Comparison of ENCODE assay signal across 10 cellular contexts in genomic region chr5:40333459-40334241, GRCh38.
DNase-seq lines count a peak whose midpoint lies in the region; ATAC-seq and TF ChIP-seq lines count a peak whose summit lies in the region.
"Had no signal": no experiment of that assay in that cellular context is flagged by ENCODE, and none has a peak within 500 bp of the region (broad histone marks: within the 10 kb centered on the region; RNA-seq: fewer than 3 reads in every experiment).

No MANE protein-coding gene starts in this region.

- H3K36me3 ChIP-seq in transverse colon: no peaks in the 10 kb centered on the region

- H3K4me3 ChIP-seq in transverse colon: no peak overlapping the region

- no peaks in the 10 kb centered on the region for H3K9me3 ChIP-seq in transverse colon

- TF ChIP-seq EP300 in transverse colon (IDR thresholded peaks at IDR 0.05; ENCODE audit: low read depth): no peak

- WGBS in transverse colon (ENCODE audit: low coverage in 1 of 2), 2 donors: 73 to 77% methylated on average over 4 of the region's 4 CpGs

- no peak overlapping the region for H3K4me3 Mint-ChIP-seq in activated naive CD8-positive, alpha-beta T cell treated with anti-CD3 and anti-CD28 coated beads, Interleukin-2, amount 10 ng/mL, durations not matched to agents 7 days and 5 days
- H3K4me3 Mint-ChIP-seq: dendritic cell treated with granulocyte-macrophage colony-stimulating factor and Interleukin-4, amounts not matched to agents 40 ng/mL and 50 ng/mL, for 4 days; naive B cell had no signal

- no peaks in the 10 kb centered on the region for H3K27me3 ChIP-seq in transverse colon

- ATAC-seq in GM18858 (IDR thresholded peaks at IDR 0.05; ENCODE audit: unreplicated experiment): peak; percentile 42
- peak; percentile 80 for ATAC-seq in HG02678 (IDR thresholded peaks at IDR 0.05; ENCODE audit: unreplicated experiment)
- peak; percentile 52 for ATAC-seq in activated naive CD8-positive, alpha-beta T cell treated with anti-CD3 and anti-CD28 coated beads, Interleukin-2, amount 10 ng/mL, durations not matched to agents 7 days and 5 days (ENCODE audit: low read depth)
- no peak for ATAC-seq in HG03039 (IDR thresholded peaks at IDR 0.05; ENCODE audit: unreplicated experiment)
- ATAC-seq in omental fat pad (ENCODE audit: low FRiP score): no peak

- H3K36me3 Mint-ChIP-seq in activated naive CD8-positive, alpha-beta T cell treated with anti-CD3 and anti-CD28 coated beads, Interleukin-2, amount 10 ng/mL, durations not matched to agents 7 days and 5 days: peaks cover 13% of the 10 kb centered on the region

- TF ChIP-seq POLR2A in transverse colon (IDR thresholded peaks at IDR 0.05): no peak

- H3K4me1 ChIP-seq in transverse colon: no peaks in the 10 kb centered on the region

- peaks cover 10% of the 10 kb centered on the region for H3K4me1 Mint-ChIP-seq in activated naive CD8-positive, alpha-beta T cell treated with anti-CD3 and anti-CD28 coated beads, Interleukin-2, amount 10 ng/mL, durations not matched to agents 7 days and 5 days
- H3K4me1 Mint-ChIP-seq: naive B cell had no signal

- POLR2A ChIA-PET in activated naive CD8-positive, alpha-beta T cell treated with anti-CD3 and anti-CD28 coated beads, Interleukin-2, amount 10 ng/mL, durations not matched to agents 7 days and 5 days (lab: Charles Lee): no interaction called here

- H3K9me3 Mint-ChIP-seq in activated naive CD8-positive, alpha-beta T cell treated with anti-CD3 and anti-CD28 coated beads, Interleukin-2, amount 10 ng/mL, durations not matched to agents 7 days and 5 days: peaks cover 8% of the 10 kb centered on the region
- H3K9me3 Mint-ChIP-seq: dendritic cell treated with granulocyte-macrophage colony-stimulating factor and Interleukin-4, amounts not matched to agents 40 ng/mL and 50 ng/mL, for 4 days had no signal

- no peak for DNase-seq in activated naive CD8-positive, alpha-beta T cell treated with anti-CD3 and anti-CD28 coated beads, Interleukin-2, amount 10 ng/mL, durations not matched to agents 7 days and 5 days
- DNase-seq in myocyte (ENCODE audit: low read depth): peak; percentile 29
- DNase-seq in omental fat pad (ENCODE audit: low spot score): no peak
- no peak for DNase-seq in transverse colon
- DNase-seq: Kasumi-1, naive B cell had no signal

- no peak overlapping the region for H3K27ac ChIP-seq in transverse colon

- H3K27ac Mint-ChIP-seq in activated naive CD8-positive, alpha-beta T cell treated with anti-CD3 and anti-CD28 coated beads, Interleukin-2, amount 10 ng/mL, durations not matched to agents 7 days and 5 days: no peak overlapping the region
- H3K27ac Mint-ChIP-seq: dendritic cell treated with granulocyte-macrophage colony-stimulating factor and Interleukin-4, amounts not matched to agents 40 ng/mL and 50 ng/mL, for 4 days; naive B cell had no signal

- no peaks in the 10 kb centered on the region for H3K27me3 Mint-ChIP-seq in activated naive CD8-positive, alpha-beta T cell treated with anti-CD3 and anti-CD28 coated beads, Interleukin-2, amount 10 ng/mL, durations not matched to agents 7 days and 5 days
- H3K27me3 Mint-ChIP-seq: dendritic cell treated with granulocyte-macrophage colony-stimulating factor and Interleukin-4, amounts not matched to agents 40 ng/mL and 50 ng/mL, for 4 days had no signal

- in situ Hi-C loops in transverse colon (cut with MboI; ENCODE audit: low pct_ligation_motif_present in 1 of 4, low pct_unique_long_range_greater_than_20kb in 1 of 4, low sequenced_read_pairs in 3 of 4): no loop called here

- no peak for TF ChIP-seq CTCF in omental fat pad (IDR thresholded peaks at IDR 0.05)
- TF ChIP-seq CTCF in transverse colon (IDR thresholded peaks at IDR 0.05): no peak

- intact Hi-C loops in transverse colon (cut with DNase I; ENCODE audit: low total_unique reads): no loop called here

Comparison
In these comparisons a context has a peak if more than half of its experiments do, and no peak if none do; other contexts are left out.
1. ATAC-seq: peak in GM18858 (single experiment), HG02678 (single experiment) and activated naive CD8-positive, alpha-beta T cell treated with anti-CD3 and anti-CD28 coated beads, Interleukin-2, amount 10 ng/mL, durations not matched to agents 7 days and 5 days (single experiment); none in HG03039 (single experiment) and omental fat pad (single experiment).